1 cellular context compared by ENCODE assay signal in the genomic region with DNA sequence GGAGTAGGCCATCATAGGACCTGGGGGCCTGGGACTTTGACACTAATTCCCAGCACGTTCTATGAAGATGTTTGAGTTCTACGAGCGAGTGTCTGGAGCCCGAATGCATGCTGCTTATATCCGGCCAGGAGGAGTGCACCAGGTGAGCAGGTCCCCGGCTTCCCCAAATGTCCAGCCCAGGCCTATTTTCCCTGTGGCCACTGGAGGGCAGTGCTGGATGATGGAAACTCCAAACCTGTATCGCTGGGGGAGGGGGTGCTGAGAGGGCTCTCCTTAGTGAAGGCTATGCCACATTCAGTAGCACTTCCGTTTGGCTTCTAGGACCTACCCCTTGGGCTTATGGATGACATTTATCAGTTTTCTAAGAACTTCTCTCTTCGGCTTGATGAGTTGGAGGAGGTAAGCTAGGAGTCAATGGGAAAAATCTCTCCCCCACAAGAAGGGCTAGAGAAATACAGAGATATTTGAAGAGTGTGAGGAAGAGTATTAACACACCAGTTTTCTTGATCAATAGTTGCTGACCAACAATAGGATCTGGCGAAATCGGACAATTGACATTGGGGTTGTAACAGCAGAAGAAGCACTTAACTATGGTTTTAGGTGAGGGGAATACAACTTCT.
A peak's percentile ranks its signal among the peaks of the same experiment; 100 is the strongest.
TF ChIP-seq lines count a peak whose summit lies in the region.

No MANE protein-coding gene starts in this region.

TF ChIP-seq in K562, 482 proteins besides CTCF, POLR2A, EP300 and RAD21 (continued from another document and continues in another):
- TF ChIP-seq, protein P1, sequence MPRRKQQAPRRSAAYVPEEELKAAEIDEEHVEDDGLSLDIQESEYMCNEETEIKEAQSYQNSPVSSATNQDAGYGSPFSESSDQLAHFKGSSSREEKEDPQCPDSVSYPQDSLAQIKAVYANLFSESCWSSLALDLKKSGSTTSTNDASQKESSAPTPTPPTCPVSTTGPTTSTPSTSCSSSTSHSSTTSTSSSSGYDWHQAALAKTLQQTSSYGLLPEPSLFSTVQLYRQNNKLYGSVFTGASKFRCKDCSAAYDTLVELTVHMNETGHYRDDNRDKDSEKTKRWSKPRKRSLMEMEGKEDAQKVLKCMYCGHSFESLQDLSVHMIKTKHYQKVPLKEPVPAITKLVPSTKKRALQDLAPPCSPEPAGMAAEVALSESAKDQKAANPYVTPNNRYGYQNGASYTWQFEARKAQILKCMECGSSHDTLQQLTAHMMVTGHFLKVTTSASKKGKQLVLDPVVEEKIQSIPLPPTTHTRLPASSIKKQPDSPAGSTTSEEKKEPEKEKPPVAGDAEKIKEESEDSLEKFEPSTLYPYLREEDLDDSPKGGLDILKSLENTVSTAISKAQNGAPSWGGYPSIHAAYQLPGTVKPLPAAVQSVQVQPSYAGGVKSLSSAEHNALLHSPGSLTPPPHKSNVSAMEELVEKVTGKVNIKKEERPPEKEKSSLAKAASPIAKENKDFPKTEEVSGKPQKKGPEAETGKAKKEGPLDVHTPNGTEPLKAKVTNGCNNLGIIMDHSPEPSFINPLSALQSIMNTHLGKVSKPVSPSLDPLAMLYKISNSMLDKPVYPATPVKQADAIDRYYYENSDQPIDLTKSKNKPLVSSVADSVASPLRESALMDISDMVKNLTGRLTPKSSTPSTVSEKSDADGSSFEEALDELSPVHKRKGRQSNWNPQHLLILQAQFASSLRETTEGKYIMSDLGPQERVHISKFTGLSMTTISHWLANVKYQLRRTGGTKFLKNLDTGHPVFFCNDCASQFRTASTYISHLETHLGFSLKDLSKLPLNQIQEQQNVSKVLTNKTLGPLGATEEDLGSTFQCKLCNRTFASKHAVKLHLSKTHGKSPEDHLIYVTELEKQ (CRISPR knock-in tag; IDR thresholded peaks at IDR 0.05): no peak
- TF ChIP-seq, protein P2, sequence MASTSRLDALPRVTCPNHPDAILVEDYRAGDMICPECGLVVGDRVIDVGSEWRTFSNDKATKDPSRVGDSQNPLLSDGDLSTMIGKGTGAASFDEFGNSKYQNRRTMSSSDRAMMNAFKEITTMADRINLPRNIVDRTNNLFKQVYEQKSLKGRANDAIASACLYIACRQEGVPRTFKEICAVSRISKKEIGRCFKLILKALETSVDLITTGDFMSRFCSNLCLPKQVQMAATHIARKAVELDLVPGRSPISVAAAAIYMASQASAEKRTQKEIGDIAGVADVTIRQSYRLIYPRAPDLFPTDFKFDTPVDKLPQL (IDR thresholded peaks at IDR 0.05; ENCODE audit: extremely low read depth, insufficient read length): no peak
- TF ChIP-seq ZNF316 (IDR thresholded peaks at IDR 0.05): no peak
- TF ChIP-seq, protein P3, sequence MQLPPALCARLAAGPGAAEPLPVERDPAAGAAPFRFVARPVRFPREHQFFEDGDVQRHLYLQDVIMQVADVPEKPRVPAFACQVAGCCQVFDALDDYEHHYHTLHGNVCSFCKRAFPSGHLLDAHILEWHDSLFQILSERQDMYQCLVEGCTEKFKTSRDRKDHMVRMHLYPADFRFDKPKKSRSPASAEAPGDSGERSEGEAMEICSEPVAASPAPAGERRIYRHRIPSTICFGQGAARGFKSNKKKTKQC (CRISPR knock-in tag; IDR thresholded peaks at IDR 0.05): no peak
- no peak for TF ChIP-seq PTTG1 (tag; IDR thresholded peaks at IDR 0.05; ENCODE audit: low read depth)
- TF ChIP-seq RUNX1 (IDR thresholded peaks at IDR 0.05; ENCODE audit: low read depth): no peak
- TF ChIP-seq CC2D1A (IDR thresholded peaks at IDR 0.05): 0 out of 2 replicates have a peak, but pooled peaks have one; percentile 13
- TF ChIP-seq, protein P4, sequence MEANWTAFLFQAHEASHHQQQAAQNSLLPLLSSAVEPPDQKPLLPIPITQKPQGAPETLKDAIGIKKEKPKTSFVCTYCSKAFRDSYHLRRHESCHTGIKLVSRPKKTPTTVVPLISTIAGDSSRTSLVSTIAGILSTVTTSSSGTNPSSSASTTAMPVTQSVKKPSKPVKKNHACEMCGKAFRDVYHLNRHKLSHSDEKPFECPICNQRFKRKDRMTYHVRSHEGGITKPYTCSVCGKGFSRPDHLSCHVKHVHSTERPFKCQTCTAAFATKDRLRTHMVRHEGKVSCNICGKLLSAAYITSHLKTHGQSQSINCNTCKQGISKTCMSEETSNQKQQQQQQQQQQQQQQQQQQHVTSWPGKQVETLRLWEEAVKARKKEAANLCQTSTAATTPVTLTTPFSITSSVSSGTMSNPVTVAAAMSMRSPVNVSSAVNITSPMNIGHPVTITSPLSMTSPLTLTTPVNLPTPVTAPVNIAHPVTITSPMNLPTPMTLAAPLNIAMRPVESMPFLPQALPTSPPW (CRISPR knock-in tag; IDR thresholded peaks at IDR 0.05): peak; percentile 63; the same call in 1 of the 2 replicates
- no peak for TF ChIP-seq ATF1 (CRISPR knock-in tag; IDR thresholded peaks at IDR 0.05)
- TF ChIP-seq ATF1 (tag; IDR thresholded peaks at IDR 0.05): no peak
- TF ChIP-seq SLC30A9 (CRISPR knock-in tag; IDR thresholded peaks at IDR 0.05): no peak
- no peak for TF ChIP-seq RBM39 (optimal IDR thresholded peaks at IDR 0.05; ENCODE audit: low read depth, low read length)
- TF ChIP-seq ZNF431 (CRISPR knock-in tag; IDR thresholded peaks at IDR 0.05): no peak
- TF ChIP-seq CHCHD3 (CRISPR knock-in tag; IDR thresholded peaks at IDR 0.05): no peak
- 0 out of 2 replicates have a peak, but pooled peaks have one; percentile 23 for TF ChIP-seq ZNF384 (IDR thresholded peaks at IDR 0.05; ENCODE audit: low read depth, low read length)
- TF ChIP-seq, protein P5, sequence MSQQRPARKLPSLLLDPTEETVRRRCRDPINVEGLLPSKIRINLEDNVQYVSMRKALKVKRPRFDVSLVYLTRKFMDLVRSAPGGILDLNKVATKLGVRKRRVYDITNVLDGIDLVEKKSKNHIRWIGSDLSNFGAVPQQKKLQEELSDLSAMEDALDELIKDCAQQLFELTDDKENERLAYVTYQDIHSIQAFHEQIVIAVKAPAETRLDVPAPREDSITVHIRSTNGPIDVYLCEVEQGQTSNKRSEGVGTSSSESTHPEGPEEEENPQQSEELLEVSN (IDR thresholded peaks at IDR 0.05; ENCODE audit: borderline replicate concordance in 1 of 2, extremely low read depth in 1 of 2, insufficient read depth in 1 of 2, insufficient read length in 1 of 2, low read depth in 1 of 2, low read length in 1 of 2, poor library complexity in 1 of 2, severe bottlenecking in 1 of 2): no peak
- TF ChIP-seq POLR2G (IDR thresholded peaks at IDR 0.05; ENCODE audit: low read depth, low read length): no peak
- TF ChIP-seq, protein P6, sequence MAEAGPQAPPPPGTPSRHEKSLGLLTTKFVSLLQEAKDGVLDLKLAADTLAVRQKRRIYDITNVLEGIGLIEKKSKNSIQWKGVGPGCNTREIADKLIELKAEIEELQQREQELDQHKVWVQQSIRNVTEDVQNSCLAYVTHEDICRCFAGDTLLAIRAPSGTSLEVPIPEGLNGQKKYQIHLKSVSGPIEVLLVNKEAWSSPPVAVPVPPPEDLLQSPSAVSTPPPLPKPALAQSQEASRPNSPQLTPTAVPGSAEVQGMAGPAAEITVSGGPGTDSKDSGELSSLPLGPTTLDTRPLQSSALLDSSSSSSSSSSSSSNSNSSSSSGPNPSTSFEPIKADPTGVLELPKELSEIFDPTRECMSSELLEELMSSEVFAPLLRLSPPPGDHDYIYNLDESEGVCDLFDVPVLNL (CRISPR knock-in tag; IDR thresholded peaks at IDR 0.05; ENCODE audit: low read depth): no peak
- no peak; the same call in 1 of the 2 replicates for TF ChIP-seq JUND (IDR thresholded peaks at IDR 0.05; ENCODE audit: borderline replicate concordance, low read depth, low read length)
- no peak; the same call in 2 of the 3 replicates for TF ChIP-seq JUND (tag; IDR thresholded peaks at IDR 0.05; ENCODE audit: borderline replicate concordance, low read depth, low read length)
- no peak for TF ChIP-seq KLF6 (CRISPR knock-in tag; IDR thresholded peaks at IDR 0.05; ENCODE audit: borderline replicate concordance)
- TF ChIP-seq NFATC3 (IDR thresholded peaks at IDR 0.05): no peak
- no peak for TF ChIP-seq TCF7 (IDR thresholded peaks at IDR 0.05; ENCODE audit: borderline replicate concordance)
- TF ChIP-seq BCOR (IDR thresholded peaks at IDR 0.05): no peak
- TF ChIP-seq CREM (IDR thresholded peaks at IDR 0.05; ENCODE audit: low read depth): no peak; the same call in 1 of the 2 replicates
- TF ChIP-seq CBX8 (IDR thresholded peaks at IDR 0.05; ENCODE audit: borderline replicate concordance, extremely low read depth, low read depth, low read length, poor library complexity, severe bottlenecking): no peak
- TF ChIP-seq, protein P7, sequence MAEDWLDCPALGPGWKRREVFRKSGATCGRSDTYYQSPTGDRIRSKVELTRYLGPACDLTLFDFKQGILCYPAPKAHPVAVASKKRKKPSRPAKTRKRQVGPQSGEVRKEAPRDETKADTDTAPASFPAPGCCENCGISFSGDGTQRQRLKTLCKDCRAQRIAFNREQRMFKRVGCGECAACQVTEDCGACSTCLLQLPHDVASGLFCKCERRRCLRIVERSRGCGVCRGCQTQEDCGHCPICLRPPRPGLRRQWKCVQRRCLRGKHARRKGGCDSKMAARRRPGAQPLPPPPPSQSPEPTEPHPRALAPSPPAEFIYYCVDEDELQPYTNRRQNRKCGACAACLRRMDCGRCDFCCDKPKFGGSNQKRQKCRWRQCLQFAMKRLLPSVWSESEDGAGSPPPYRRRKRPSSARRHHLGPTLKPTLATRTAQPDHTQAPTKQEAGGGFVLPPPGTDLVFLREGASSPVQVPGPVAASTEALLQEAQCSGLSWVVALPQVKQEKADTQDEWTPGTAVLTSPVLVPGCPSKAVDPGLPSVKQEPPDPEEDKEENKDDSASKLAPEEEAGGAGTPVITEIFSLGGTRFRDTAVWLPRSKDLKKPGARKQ (CRISPR knock-in tag; IDR thresholded peaks at IDR 0.05): no peak
- TF ChIP-seq EGR1 (conservative IDR thresholded peaks at IDR 0.05): no peak
- TF ChIP-seq TSC22D4 (tag; IDR thresholded peaks at IDR 0.05): no peak
- TF ChIP-seq KLF16 (IDR thresholded peaks at IDR 0.05): 0 out of 2 replicates have a peak, but pooled peaks have one; percentile 30
- TF ChIP-seq SMARCB1 (IDR thresholded peaks at IDR 0.05; ENCODE audit: insufficient read length, low read depth): no peak
- TF ChIP-seq CBX5 (IDR thresholded peaks at IDR 0.05; ENCODE audit: borderline replicate concordance, low read depth): no peak
- no peak for TF ChIP-seq POLR2AphosphoS2 (IDR thresholded peaks at IDR 0.05; ENCODE audit: low read length)
- no peak for TF ChIP-seq DNMT1 (IDR thresholded peaks at IDR 0.05)
- TF ChIP-seq CBX2 (IDR thresholded peaks at IDR 0.05; ENCODE audit: insufficient read depth, low read length, poor library complexity, severe bottlenecking): no peak
- no peak for TF ChIP-seq RFX7 (CRISPR knock-in tag; IDR thresholded peaks at IDR 0.05)
- no peak for TF ChIP-seq ZFPM2 (CRISPR knock-in tag; IDR thresholded peaks at IDR 0.05)
- TF ChIP-seq KDM5B (IDR thresholded peaks at IDR 0.05; ENCODE audit: insufficient replicate concordance, low read depth, low read length): no peak
- no peak for TF ChIP-seq ZNF174 (CRISPR knock-in tag; IDR thresholded peaks at IDR 0.05)
- TF ChIP-seq, protein P8, sequence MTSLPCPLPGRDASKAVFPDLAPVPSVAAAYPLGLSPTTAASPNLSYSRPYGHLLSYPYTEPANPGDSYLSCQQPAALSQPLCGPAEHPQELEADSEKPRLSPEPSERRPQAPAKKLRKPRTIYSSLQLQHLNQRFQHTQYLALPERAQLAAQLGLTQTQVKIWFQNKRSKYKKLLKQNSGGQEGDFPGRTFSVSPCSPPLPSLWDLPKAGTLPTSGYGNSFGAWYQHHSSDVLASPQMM (CRISPR knock-in tag; IDR thresholded peaks at IDR 0.05): no peak
- TF ChIP-seq ZNF668 (CRISPR knock-in tag; IDR thresholded peaks at IDR 0.05): no peak
- no peak for TF ChIP-seq ZNF12 (CRISPR knock-in tag; IDR thresholded peaks at IDR 0.05)
- TF ChIP-seq, protein P9, sequence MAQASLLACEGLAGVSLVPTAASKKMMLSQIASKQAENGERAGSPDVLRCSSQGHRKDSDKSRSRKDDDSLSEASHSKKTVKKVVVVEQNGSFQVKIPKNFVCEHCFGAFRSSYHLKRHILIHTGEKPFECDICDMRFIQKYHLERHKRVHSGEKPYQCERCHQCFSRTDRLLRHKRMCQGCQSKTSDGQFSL (CRISPR knock-in tag; IDR thresholded peaks at IDR 0.05): no peak
- TF ChIP-seq, protein P9 (tag; IDR thresholded peaks at IDR 0.05): no peak; a peak in 1 of 4 replicates
- no peak for TF ChIP-seq POLR2H (tag; IDR thresholded peaks at IDR 0.05; ENCODE audit: low read depth)
- TF ChIP-seq, protein P10, sequence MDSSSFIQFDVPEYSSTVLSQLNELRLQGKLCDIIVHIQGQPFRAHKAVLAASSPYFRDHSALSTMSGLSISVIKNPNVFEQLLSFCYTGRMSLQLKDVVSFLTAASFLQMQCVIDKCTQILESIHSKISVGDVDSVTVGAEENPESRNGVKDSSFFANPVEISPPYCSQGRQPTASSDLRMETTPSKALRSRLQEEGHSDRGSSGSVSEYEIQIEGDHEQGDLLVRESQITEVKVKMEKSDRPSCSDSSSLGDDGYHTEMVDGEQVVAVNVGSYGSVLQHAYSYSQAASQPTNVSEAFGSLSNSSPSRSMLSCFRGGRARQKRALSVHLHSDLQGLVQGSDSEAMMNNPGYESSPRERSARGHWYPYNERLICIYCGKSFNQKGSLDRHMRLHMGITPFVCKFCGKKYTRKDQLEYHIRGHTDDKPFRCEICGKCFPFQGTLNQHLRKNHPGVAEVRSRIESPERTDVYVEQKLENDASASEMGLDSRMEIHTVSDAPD (CRISPR knock-in tag; IDR thresholded peaks at IDR 0.05): no peak
- TF ChIP-seq, protein P11, sequence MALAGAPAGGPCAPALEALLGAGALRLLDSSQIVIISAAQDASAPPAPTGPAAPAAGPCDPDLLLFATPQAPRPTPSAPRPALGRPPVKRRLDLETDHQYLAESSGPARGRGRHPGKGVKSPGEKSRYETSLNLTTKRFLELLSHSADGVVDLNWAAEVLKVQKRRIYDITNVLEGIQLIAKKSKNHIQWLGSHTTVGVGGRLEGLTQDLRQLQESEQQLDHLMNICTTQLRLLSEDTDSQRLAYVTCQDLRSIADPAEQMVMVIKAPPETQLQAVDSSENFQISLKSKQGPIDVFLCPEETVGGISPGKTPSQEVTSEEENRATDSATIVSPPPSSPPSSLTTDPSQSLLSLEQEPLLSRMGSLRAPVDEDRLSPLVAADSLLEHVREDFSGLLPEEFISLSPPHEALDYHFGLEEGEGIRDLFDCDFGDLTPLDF (CRISPR knock-in tag; IDR thresholded peaks at IDR 0.05): no peak
- no peak for TF ChIP-seq CXXC5 (CRISPR knock-in tag; IDR thresholded peaks at IDR 0.05)
- TF ChIP-seq ZNF444 (CRISPR knock-in tag; IDR thresholded peaks at IDR 0.05): no peak
- no peak for TF ChIP-seq MEF2A (IDR thresholded peaks at IDR 0.05; ENCODE audit: control insufficient read depth, low read depth, low read length)
- TF ChIP-seq PRMT5 (CRISPR knock-in tag; IDR thresholded peaks at IDR 0.05): no peak
- no peak for TF ChIP-seq SREBF1 (IDR thresholded peaks at IDR 0.05; ENCODE audit: borderline replicate concordance, low read depth, low read length)
